9 cellular contexts compared by ENCODE assay signal in the genomic region with DNA sequence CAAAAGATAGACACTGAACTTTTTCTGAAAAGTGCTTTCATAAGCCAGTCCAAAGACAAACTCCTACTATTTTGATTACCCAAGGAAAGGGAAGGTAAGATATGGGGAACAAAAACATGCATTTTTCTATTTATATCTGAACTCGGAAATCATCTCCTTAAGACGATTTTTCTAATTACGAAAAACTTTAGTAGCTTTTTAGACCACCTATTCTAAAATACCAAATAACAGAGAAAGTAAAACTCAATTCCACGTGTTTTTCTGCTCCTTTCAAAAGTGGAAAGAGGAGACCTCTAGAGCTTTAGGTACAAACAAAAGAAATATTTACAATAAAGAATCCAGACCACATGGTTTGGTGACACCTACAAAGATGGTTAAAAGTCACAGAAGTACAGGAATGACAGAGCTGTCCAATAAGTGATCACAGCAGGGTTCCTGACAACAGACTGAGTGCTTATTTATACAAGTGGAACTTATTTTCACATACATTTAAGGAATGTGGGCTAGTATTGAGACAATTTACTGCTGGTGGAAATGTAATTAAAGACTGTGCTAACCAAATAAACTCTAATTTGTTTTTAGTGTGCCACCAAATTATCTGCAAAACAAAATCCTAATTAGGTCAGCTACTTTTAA. TPM values are rescaled to one million over a fixed set of nuclear protein-coding genes. Genes with fewer than 3 reads are reported as not detected.
DNase-seq lines count a peak whose midpoint lies in the region; ATAC-seq and TF ChIP-seq lines count a peak whose summit lies in the region.
"Had no signal": no experiment of that assay in that cellular context is flagged by ENCODE, and none has a peak within 500 bp of the region (broad histone marks: within the 10 kb centered on the region; RNA-seq: fewer than 3 reads in every experiment).

No MANE protein-coding gene starts in this region.

- H3K4me3 ChIP-seq in heart right ventricle (peak overlapping the region in 9 of 10 donors; percentile 73 to 95 (median 90)), vagina (peak overlapping the region; percentile 80 to 98)

- no peak for TF ChIP-seq POLR2A in vagina (IDR thresholded peaks at IDR 0.05)

- intact Hi-C loops in heart right ventricle (cut with DNase I), result loop anchor here in 2 of 10 donors (5.0 to 10.0 kb wide), 2 partner anchors 41 to 573 kb away; no protein-coding TSS in a partner anchor
- intact Hi-C loops in Right ventricle myocardium inferior (cut with DNase I), result loop anchor here (5.0 kb wide), 1 partner anchor 141 kb away; no protein-coding TSS in a partner anchor
- intact Hi-C loops in vagina (cut with DNase I), result no loop called here

- H3K27ac ChIP-seq in heart right ventricle, result peak overlapping the region in 7 of 10 donors; percentile 43 to 96 (median 92)
- H3K27ac ChIP-seq in vagina, result peak overlapping the region; percentile 98

- ATAC-seq in heart right ventricle (no peak), Right ventricle myocardium inferior (no peak), HG02981 (IDR thresholded peaks at IDR 0.05; ENCODE audit: unreplicated experiment) (no peak)
- ATAC-seq: activated CD8-positive, alpha-beta T cell treated with anti-CD3 and anti-CD28 coated beads for 36 hours had no signal

- H3K36me3 ChIP-seq in heart right ventricle (peaks cover 0 to 14% (median under 1%) of the 10 kb centered on the region in 9 donors), vagina (peaks cover 0 to 10% of the 10 kb centered on the region in 2 donors)

- H3K4me1 ChIP-seq in heart right ventricle, result peaks cover 8 to 50% (median 39%) of the 10 kb centered on the region in 9 donors
- H3K4me1 ChIP-seq in vagina, result peaks cover 42% of the 10 kb centered on the region

- DNase-seq in heart right ventricle (no peak), Right ventricle myocardium inferior (ENCODE audit: missing footprints) (no peak), dermis blood vessel endothelial cell (peak; percentile 50), midbrain (lab: John Stamatoyannopoulos, UW) (peak; percentile 24), vagina (ENCODE audit: extremely low spot score in 2 of 2) (no peak), Kasumi-1 (lab: John Stamatoyannopoulos, UW) (no peak), NCI-H2107 (lab: John Stamatoyannopoulos, UW) (no peak)
- DNase-seq: activated CD8-positive, alpha-beta T cell treated with anti-CD3 and anti-CD28 coated beads for 36 hours had no signal

- H3K9me3 ChIP-seq in heart right ventricle (no peaks in the 10 kb centered on the region), vagina (no peaks in the 10 kb centered on the region)

- TF ChIP-seq CTCF in heart right ventricle (IDR thresholded peaks at IDR 0.05) (no peak), vagina (IDR thresholded peaks at IDR 0.05) (no peak)

- H3K27me3 ChIP-seq in heart right ventricle (peaks cover 0 to 15% (median 0%) of the 10 kb centered on the region in 7 donors), vagina (no peaks in the 10 kb centered on the region)

- WGBS in heart right ventricle, 2 donors, result 39 to 41% methylated on average over 4 of the region's 4 CpGs

RNA-seq across cellular contexts. Expression of gene LRIG3, which starts 2.5 kb away (rescaled TPM):
- total RNA-seq in heart right ventricle, result 1 to 10 TPM; 3.0 to 8.5 (median 6.5) TPM
- polyA plus RNA-seq in heart right ventricle, result 1 to 10 TPM; 1.8 to 3.5 TPM
- 3.8 TPM for total RNA-seq in Right ventricle myocardium inferior
- 28.9 and 39.8 TPM in 2 replicates for total RNA-seq in dermis blood vessel endothelial cell
- total RNA-seq in vagina, result 54.0 TPM
- total RNA-seq: activated CD8-positive, alpha-beta T cell treated with anti-CD3 and anti-CD28 coated beads for 36 hours had no signal

Comparison
In these comparisons a context has a peak if more than half of its experiments do, and no peak if none do; other contexts are left out.
1. DNase-seq: peak in dermis blood vessel endothelial cell (single experiment) and midbrain (single experiment); none in heart right ventricle (0 of 2), Right ventricle myocardium inferior (single experiment), vagina (0 of 2), Kasumi-1 (0 of 2) and NCI-H2107 (single experiment).